Comparison of ENCODE assay signal across 1 cellular context in the genomic region with DNA sequence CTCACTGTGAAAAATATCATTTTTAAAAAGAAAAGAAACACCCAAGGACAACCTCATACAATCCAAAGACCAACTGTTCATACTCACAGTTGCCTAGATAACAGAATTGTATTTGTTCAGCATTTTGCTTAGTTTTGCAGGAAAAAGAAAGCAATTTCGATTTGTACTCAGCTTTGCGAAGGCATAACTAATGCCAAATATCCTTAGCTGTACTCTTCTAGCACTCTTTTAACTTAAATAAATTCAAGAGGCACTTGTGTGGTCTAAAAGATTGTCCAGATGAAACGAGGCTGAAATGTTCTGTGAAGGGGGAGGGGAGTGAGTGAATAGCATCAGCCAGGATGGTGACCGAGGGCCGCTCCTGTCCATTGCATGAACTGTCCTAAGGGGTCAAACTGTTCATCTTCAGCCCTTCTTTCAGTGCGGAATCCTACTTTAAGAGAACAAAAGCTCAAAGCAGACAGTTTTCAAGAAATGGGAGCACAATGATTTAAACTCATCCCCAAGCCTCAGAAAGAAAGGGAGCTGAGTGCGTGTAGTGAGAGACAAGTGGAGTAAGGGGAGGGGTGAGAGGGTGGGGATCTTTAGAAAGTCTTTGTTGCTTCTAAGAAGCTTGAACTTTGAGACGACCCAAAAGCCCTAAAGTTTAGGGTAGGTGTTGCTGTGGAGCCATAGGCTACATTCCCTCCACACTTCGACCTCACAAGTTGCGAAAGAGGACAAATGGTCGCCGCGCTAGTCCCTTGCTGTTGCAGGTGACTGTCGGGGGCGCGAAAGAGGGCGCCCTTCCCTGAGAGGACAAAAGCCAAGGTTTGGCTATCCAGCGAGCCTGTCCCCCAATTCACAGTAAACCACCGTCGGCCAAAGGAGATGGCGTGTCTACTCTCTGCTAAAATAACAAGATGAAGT.
TF ChIP-seq lines count a peak whose summit lies in the region.

No MANE protein-coding gene starts in this region.

TF ChIP-seq in H1, 55 proteins besides CTCF, POLR2A, EP300 and RAD21:
- TF ChIP-seq RNF2 (IDR thresholded peaks at IDR 0.05; ENCODE audit: borderline replicate concordance, low read depth, low read length, missing control alignments, poor library complexity, severe bottlenecking) (peak; percentile 81), BACH1 (IDR thresholded peaks at IDR 0.05; ENCODE audit: low read length) (no peak), NANOG (IDR thresholded peaks at IDR 0.05; ENCODE audit: insufficient read depth, low read depth, low read length, poor library complexity, severe bottlenecking) (no peak), CHD2 (IDR thresholded peaks at IDR 0.05; ENCODE audit: low read length) (no peak), KDM4A (IDR thresholded peaks at IDR 0.05; ENCODE audit: low read depth, low read length, severe bottlenecking) (peak; percentile 15), HDAC6 (IDR thresholded peaks at IDR 0.05; ENCODE audit: low read depth, low read length) (no peak), SIN3A (conservative IDR thresholded peaks at IDR 0.05 in 1 of 2, IDR thresholded peaks at IDR 0.05 in 1 of 2; ENCODE audit: low read depth in 1 of 2, low read length in 2 of 2) (0 out of 4 replicates have a peak, but pooled peaks of 1 of the 2 experiments have one; percentile 16), CBX5 (IDR thresholded peaks at IDR 0.05; ENCODE audit: low read depth, low read length) (no peak), SUZ12 (IDR thresholded peaks at IDR 0.05; ENCODE audit: low read length) (peak; percentile 59; the same call in 1 of the 2 replicates), EZH2 (IDR thresholded peaks at IDR 0.05; ENCODE audit: low read depth, low read length, severe bottlenecking) (peak; percentile 29), MAFK (IDR thresholded peaks at IDR 0.05; ENCODE audit: low read depth, low read length) (no peak), SIX5 (IDR thresholded peaks at IDR 0.05; ENCODE audit: low read depth, low read length) (no peak), CEBPB (IDR thresholded peaks at IDR 0.05; ENCODE audit: low read depth, low read length) (peak; percentile 89)
- TF ChIP-seq, protein P1, sequence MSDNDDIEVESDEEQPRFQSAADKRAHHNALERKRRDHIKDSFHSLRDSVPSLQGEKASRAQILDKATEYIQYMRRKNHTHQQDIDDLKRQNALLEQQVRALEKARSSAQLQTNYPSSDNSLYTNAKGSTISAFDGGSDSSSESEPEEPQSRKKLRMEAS (IDR thresholded peaks at IDR 0.05): 0 out of 2 replicates have a peak, but pooled peaks have one; percentile 16
